In genomic region chr15:72783563-72784232, GRCh38 we compare ENCODE assay signal across 8 cellular contexts. TPM values are rescaled to one million over a fixed set of nuclear protein-coding genes. Genes with fewer than 3 reads are reported as not detected.
DNase-seq lines count a peak whose midpoint lies in the region; ATAC-seq, FAIRE-seq and TF ChIP-seq lines count a peak whose summit lies in the region.

Gene ADPGK, minus strand, starts transcription at chr15:72783758. Its CDS starts 67 bp downstream, at chr15:72783691.

- ATAC-seq in GM21528 (IDR thresholded peaks at IDR 0.05; ENCODE audit: low FRiP score, unreplicated experiment) (peak; percentile 81), IMR-90 (ENCODE audit: low read depth) (peak; percentile 92)

- peaks cover 16% of the 10 kb centered on the region for H3K4me1 ChIP-seq in IMR-90 (ENCODE audit: control insufficient read depth, insufficient read depth, low read length)
- H3K4me1 ChIP-seq in OCI-LY7 (ENCODE audit: insufficient read depth, low read length, poor library complexity, severe bottlenecking), result peaks cover 22% of the 10 kb centered on the region
- H3K4me1 ChIP-seq in endothelial cell of umbilical vein (ENCODE audit: control insufficient read depth, extremely low read depth, insufficient read depth, low read length), result peaks cover 10% of the 10 kb centered on the region

- H3K79me1 ChIP-seq in IMR-90 (ENCODE audit: low read depth in 1 of 2, low read length in 2 of 2), result peaks cover 22 to 36% of the 10 kb centered on the region in 2 experiments

- TF ChIP-seq POLR2A in IMR-90 (IDR thresholded peaks at IDR 0.05; ENCODE audit: low read depth, low read length), result peak; percentile 86
- peak; percentile 92 for TF ChIP-seq POLR2A in endothelial cell of umbilical vein (IDR thresholded peaks at IDR 0.05; ENCODE audit: low read depth, low read length)

- peak; percentile 84 for DNase-seq in DMS 273 treated with DMSO at 0.1 percent for 48 hours (lab: John Stamatoyannopoulos, UW)
- DNase-seq in IMR-90, result peak; percentile 88
- DNase-seq in OCI-LY7 (ENCODE audit: low spot score), result peak; percentile 96
- peak; percentile 94 for DNase-seq in activated T-cell treated with anti-CD3 and anti-CD28 coated beads for 1 hour (ENCODE audit: low read depth)
- DNase-seq in endothelial cell of umbilical vein (ENCODE audit: low read depth, low spot score), result peak; percentile 94
- DNase-seq in middle frontal gyrus (ENCODE audit: extremely low spot score, low spot score), result peak; percentile 80
- DNase-seq in stimulated activated CD8-positive, alpha-beta memory T cell treated with anti-CD3 and anti-CD28 coated beads, Interleukin-2, amount 100 ng/mL, for 1 hour (ENCODE audit: low read depth in 2 of 2), result peak; percentile 88 to 95

- no peak for TF ChIP-seq CTCF in IMR-90 (conservative IDR thresholded peaks at IDR 0.05; ENCODE audit: low read depth, low read length)
- no peak for TF ChIP-seq CTCF in OCI-LY7 (conservative IDR thresholded peaks at IDR 0.05; ENCODE audit: low read length)
- TF ChIP-seq CTCF in endothelial cell of umbilical vein (IDR thresholded peaks at IDR 0.05; ENCODE audit: extremely low read depth in 1 of 2, insufficient read depth in 1 of 2, low read depth in 1 of 2, low read length in 2 of 2), result no peak

- 0% methylated on average over 19 of the region's 64 CpGs; no CpG with 5 or more reads in 1 of the 2 experiments for WGBS in IMR-90 (ENCODE audit: extremely low coverage in 2 of 2, insufficient read length in 1 of 2), 2 experiments

- H3K23ac ChIP-seq in IMR-90 (ENCODE audit: low read depth, low read length), result peak within 1 kb of the TSS; percentile 94

- H3K36me3 ChIP-seq in IMR-90 (ENCODE audit: control insufficient read depth, insufficient read depth, low read length) (peaks cover 2% of the 10 kb centered on the region; the same call in 1 of the 2 replicates), OCI-LY7 (ENCODE audit: insufficient read depth, low read length) (peaks cover 32% of the 10 kb centered on the region), endothelial cell of umbilical vein (ENCODE audit: control insufficient read depth in 2 of 2, extremely low read depth in 1 of 2, insufficient read depth in 2 of 2, low read length in 2 of 2) (no peaks in the 10 kb centered on the region)

- intact Hi-C loops in IMR-90 (cut with micrococcal nuclease), result loop anchor here (1.0 to 2.0 kb wide), 5 partner anchors 61 to 490 kb away; no protein-coding TSS in a partner anchor
- intact Hi-C loops in OCI-LY7 (cut with micrococcal nuclease; ENCODE audit: unreplicated experiment), result loop anchor here (5.0 kb wide), 5 partner anchors 61 to 849 kb away; partner anchors contain the start of genes NEO1, NPTN and PARP6
- intact Hi-C loops in endothelial cell of umbilical vein (cut with micrococcal nuclease), result loop anchor here (1.0 to 10.0 kb wide), 6 partner anchors 61 to 851 kb away; partner anchors contain the start of genes BBS4, HIGD2B and NPTN

- no peaks in the 10 kb centered on the region for H3K9me2 ChIP-seq in OCI-LY7 (ENCODE audit: insufficient read depth, low read length)

- H2BK20ac ChIP-seq in IMR-90 (ENCODE audit: low read depth, low read length), result peak within 1 kb of the TSS; percentile 35

- H4K20me1 ChIP-seq in IMR-90 (ENCODE audit: insufficient read depth, low read length) (peaks cover 6% of the 10 kb centered on the region; the same call in 1 of the 2 replicates), OCI-LY7 (ENCODE audit: insufficient read depth, low read length) (peaks cover 17% of the 10 kb centered on the region), endothelial cell of umbilical vein (replicated peaks; ENCODE audit: control insufficient read depth, extremely low read depth, insufficient read depth, low read length) (no peaks in the 10 kb centered on the region)

- CTCF ChIA-PET in IMR-90 (lab: Yijun Ruan, JAX) (no interaction called here), OCI-LY7 (lab: Charles Lee; ENCODE audit: unreplicated experiment) (no interaction called here), endothelial cell of umbilical vein (lab: Charles Lee) (interaction anchor here (1.0 to 3.1 kb wide), 5 partner anchors 10 to 298 kb away, joined by 3 to 20 read pairs (median 3); no protein-coding TSS in a partner anchor)

- peak within 1 kb of the TSS; percentile 86 for H3K4ac ChIP-seq in IMR-90 (ENCODE audit: low read depth, low read length)

- H3K27ac ChIP-seq in IMR-90 (ENCODE audit: insufficient read depth, low read length), result peak within 1 kb of the TSS; percentile 90
- H3K27ac ChIP-seq in OCI-LY7 (ENCODE audit: low read depth, low read length, poor library complexity, severe bottlenecking), result peak within 1 kb of the TSS; percentile 50
- H3K27ac ChIP-seq in endothelial cell of umbilical vein (ENCODE audit: insufficient read depth, low read depth, low read length), result peak within 1 kb of the TSS; percentile 61

- in situ Hi-C loops in IMR-90 (cut with MboI; ENCODE audit: low sequenced_read_pairs), result loop anchor here (10.0 kb wide), 1 partner anchor 491 kb away; no protein-coding TSS in a partner anchor

- dilution Hi-C loops in IMR-90 (cut with HindIII; ENCODE audit: low sequenced_read_pairs, unreplicated experiment) (no loop called here), endothelial cell of umbilical vein (cut with MboI; ENCODE audit: extremely low pct_ligation_motif_present, low sequenced_read_pairs) (no loop called here)

- H3K9me1 ChIP-seq in IMR-90 (ENCODE audit: insufficient read depth, low read length) (peaks cover 19% of the 10 kb centered on the region), endothelial cell of umbilical vein (replicated peaks; ENCODE audit: control insufficient read depth, extremely low read depth, insufficient read depth, low read length) (no peaks in the 10 kb centered on the region)

- peak within 1 kb of the TSS; percentile 78 for H2BK120ac ChIP-seq in IMR-90 (ENCODE audit: low read depth, low read length)

- no peaks in the 10 kb centered on the region for H3K9me3 ChIP-seq in IMR-90 (ENCODE audit: control insufficient read depth, insufficient read depth, low read length)
- H3K9me3 ChIP-seq in OCI-LY7 (ENCODE audit: low read length), result no peaks in the 10 kb centered on the region
- H3K9me3 ChIP-seq in endothelial cell of umbilical vein (replicated peaks; ENCODE audit: control insufficient read depth, insufficient read depth, low read length), result no peaks in the 10 kb centered on the region

- H2AK5ac ChIP-seq in IMR-90 (ENCODE audit: low read depth, low read length), result peak within 1 kb of the TSS; percentile 48

- H3K4me3 ChIP-seq in IMR-90 (ENCODE audit: insufficient read depth, low read depth, low read length) (peak within 1 kb of the TSS; percentile 79), OCI-LY7 (ENCODE audit: low read depth, low read length, poor library complexity, severe bottlenecking) (peak within 1 kb of the TSS; percentile 93), endothelial cell of umbilical vein (replicated peaks in 1 of 3; ENCODE audit: insufficient read depth in 1 of 3, low read depth in 1 of 3, low read length in 3 of 3) (peak within 1 kb of the TSS; percentile 49 to 91 (median 61))

- peak within 1 kb of the TSS; percentile 84 for H3K14ac ChIP-seq in IMR-90 (replicated peaks; ENCODE audit: low read depth, low read length)

- H2AFZ ChIP-seq in IMR-90 (replicated peaks; ENCODE audit: low read length, poor library complexity), result peak within 1 kb of the TSS; percentile 95
- H2AFZ ChIP-seq in OCI-LY7 (ENCODE audit: low read length), result peak within 1 kb of the TSS; percentile 92
- H2AFZ ChIP-seq in endothelial cell of umbilical vein (ENCODE audit: low read depth, low read length), result peak within 1 kb of the TSS; percentile 97

- no peaks in the 10 kb centered on the region for H3K27me3 ChIP-seq in IMR-90 (ENCODE audit: control insufficient read depth, insufficient read depth, low read length)
- H3K27me3 ChIP-seq in endothelial cell of umbilical vein (ENCODE audit: control insufficient read depth in 2 of 2, insufficient read depth in 2 of 2, low read length in 2 of 2), result peaks cover 14 to 18% of the 10 kb centered on the region in 2 experiments

- TF ChIP-seq RAD21 in IMR-90 (IDR thresholded peaks at IDR 0.05; ENCODE audit: low read length), result no peak

- no TSS peak for BruUV-seq in IMR-90 (replicated peaks; lab: Mats Ljungman, UMichigan)
- no TSS peak for BruUV-seq in OCI-LY7 (replicated peaks; lab: Mats Ljungman, UMichigan)
- TSS peak; percentile 96 for BruUV-seq in endothelial cell of umbilical vein (replicated peaks; lab: Mats Ljungman, UMichigan)

- H2AK9ac ChIP-seq in IMR-90 (replicated peaks; ENCODE audit: low read depth, low read length, poor library complexity), result peak within 1 kb of the TSS; percentile 82

- peaks cover 41% of the 10 kb centered on the region for H3K79me2 ChIP-seq in OCI-LY7 (ENCODE audit: insufficient read depth, low read depth, low read length)
- peaks cover 23% of the 10 kb centered on the region for H3K79me2 ChIP-seq in endothelial cell of umbilical vein (ENCODE audit: control insufficient read depth, insufficient read depth, low read length)

- H3K56ac ChIP-seq in IMR-90 (ENCODE audit: extremely low read depth, insufficient read depth, low read length), result peak within 1 kb of the TSS; percentile 91

- POLR2A ChIA-PET in IMR-90 (lab: Charles Lee; ENCODE audit: unreplicated experiment), result no interaction called here
- POLR2A ChIA-PET in OCI-LY7 (lab: Charles Lee), result interaction anchor here (0.6 to 1.2 kb wide), 5 partner anchors 15 to 213 kb away, joined by 3 to 5 read pairs (median 3); no protein-coding TSS in a partner anchor
- POLR2A ChIA-PET in endothelial cell of umbilical vein (lab: Charles Lee), result no interaction called here

- H4K91ac ChIP-seq in IMR-90 (ENCODE audit: insufficient read depth, low read depth, low read length), result peak within 1 kb of the TSS; percentile 89

- peak within 1 kb of the TSS; percentile 49 for H3K18ac ChIP-seq in IMR-90 (ENCODE audit: low read depth, low read length)

- peak within 1 kb of the TSS; percentile 78 for H3K9ac ChIP-seq in IMR-90 (ENCODE audit: low read depth, low read length)
- H3K9ac ChIP-seq in endothelial cell of umbilical vein (replicated peaks; ENCODE audit: extremely low read depth, insufficient read depth, low read length), result peak within 1 kb of the TSS; percentile 79

- peak within 1 kb of the TSS; percentile 77 for H4K5ac ChIP-seq in IMR-90 (ENCODE audit: low read depth, low read length)

- peak within 1 kb of the TSS; percentile 55 to 88 for H4K8ac ChIP-seq in IMR-90 (ENCODE audit: low read depth in 2 of 2, low read length in 2 of 2)

- H2BK15ac ChIP-seq in IMR-90 (ENCODE audit: low read depth, low read length), result peak within 1 kb of the TSS; percentile 89; the same call in 1 of the 3 replicates

- peak within 1 kb of the TSS; percentile 83 for H2BK5ac ChIP-seq in IMR-90 (ENCODE audit: low read depth, low read length, poor library complexity, severe bottlenecking)

- FAIRE-seq in endothelial cell of umbilical vein (lab: Jason Lieb, UNC), result peak; percentile 92

- H3K4me2 ChIP-seq in IMR-90 (ENCODE audit: low read depth, low read length) (peak within 1 kb of the TSS; percentile 90), OCI-LY7 (ENCODE audit: low read length) (peak within 1 kb of the TSS; percentile 90), endothelial cell of umbilical vein (ENCODE audit: insufficient read depth, low read length) (peak within 1 kb of the TSS; percentile 95)

RNA-seq across cellular contexts. Expression of gene ADPGK, which starts in this region (rescaled TPM):
- total RNA-seq in IMR-90 (2012; rRNA removed), result 48.0 and 53.2 TPM in 2 replicates
- 56.1 and 62.8 TPM in 2 replicates for polyA plus RNA-seq in IMR-90 (2012; rRNA removed)
- 34.3 and 54.9 TPM in 2 replicates for polyA plus RNA-seq in IMR-90 (2012; cell fraction: cytosol; rRNA removed)
- polyA plus RNA-seq in IMR-90 (2012; cell fraction: nucleus; rRNA removed; ENCODE audit: low replicate concordance), result 111 and 118 TPM in 2 replicates
- 86.8 and 112 TPM in 2 replicates for total RNA-seq in OCI-LY7 (2014; rRNA removed; shearing (Covaris generic))
- total RNA-seq in OCI-LY7 (2022), result 70.7 and 74.9 TPM in 2 replicates
- 51.0 and 51.7 TPM in 2 replicates for total RNA-seq in endothelial cell of umbilical vein
- 55.5 and 57.1 TPM in 2 replicates for polyA plus RNA-seq in endothelial cell of umbilical vein
- 52.1 and 53.9 TPM in 2 replicates for polyA plus RNA-seq in endothelial cell of umbilical vein (2011; cell fraction: cytosol; rRNA removed)
- polyA plus RNA-seq in endothelial cell of umbilical vein (2011; cell fraction: nucleus; rRNA removed), result 101 TPM in 2 replicates
- polyA plus RNA-seq in endothelial cell of umbilical vein (2012), result 35.0 and 45.7 TPM in 2 replicates
- 63.1 and 81.1 TPM in 2 replicates for polyA minus RNA-seq in endothelial cell of umbilical vein
- polyA minus RNA-seq in endothelial cell of umbilical vein (2011; cell fraction: cytosol; rRNA and poly(A)+ RNA removed), result 29.1 TPM
- polyA minus RNA-seq in endothelial cell of umbilical vein (2011; cell fraction: nucleus; rRNA and poly(A)+ RNA removed), result 46.4 and 60.8 TPM in 2 replicates

Comparison
In these comparisons a context has a peak if more than half of its experiments do, and no peak if none do; other contexts are left out.
1. Peak in every context shown above with its lines: DNase-seq, ATAC-seq, H3K4me3 ChIP-seq and H3K27ac ChIP-seq.